In genomic region chr5:159337291-159337974, GRCh38 we compare ENCODE assay signal across 9 cellular contexts. TPM values are rescaled to one million over a fixed set of nuclear protein-coding genes. Genes with fewer than 3 reads are reported as not detected.
DNase-seq lines count a peak whose midpoint lies in the region; ATAC-seq and TF ChIP-seq lines count a peak whose summit lies in the region.
"Had no signal": no experiment of that assay in that cellular context is flagged by ENCODE, and none has a peak within 500 bp of the region (broad histone marks: within the 10 kb centered on the region; RNA-seq: fewer than 3 reads in every experiment).

No MANE protein-coding gene starts in this region.

- DNase-seq in AG20443 (ENCODE audit: low spot score) (peak; percentile 58), MG63 (peak; percentile 80), fibroblast of pulmonary artery (ENCODE audit: low read depth) (peak; percentile 53), HAP-1 (ENCODE audit: low spot score in 2 of 2) (no peak), lower leg skin (ENCODE audit: low spot score in 2 of 2) (no peak)
- DNase-seq in activated CD4-positive, alpha-beta memory T cell treated with anti-CD3 and anti-CD28 coated beads for 36 hours = peak; percentile 66
- DNase-seq in NK-92 treated with Interleukin-12 subunit alpha and Interleukin-12 subunit beta, amount 100 ng/mL, for 24 hours (lab: John Stamatoyannopoulos, UW) = no peak

- H3K36me3 Mint-ChIP-seq in activated CD4-positive, alpha-beta memory T cell treated with anti-CD3 and anti-CD28 coated beads for 36 hours = no peaks in the 10 kb centered on the region

- H3K9me3 ChIP-seq in MG63 (peaks cover 9% of the 10 kb centered on the region; the same call in 1 of the 2 replicates), HAP-1 (no peaks in the 10 kb centered on the region; the same call in 1 of the 2 replicates)

- no peaks in the 10 kb centered on the region for H3K9me3 Mint-ChIP-seq in activated CD4-positive, alpha-beta memory T cell treated with anti-CD3 and anti-CD28 coated beads for 36 hours

- TF ChIP-seq CTCF in fibroblast of pulmonary artery (IDR thresholded peaks at IDR 0.05; ENCODE audit: low read length, missing control alignments) (no peak), lower leg skin (IDR thresholded peaks at IDR 0.05) (no peak)

- TF ChIP-seq POLR2A in lower leg skin (IDR thresholded peaks at IDR 0.05) = no peak

- H3K27me3 Mint-ChIP-seq in activated CD4-positive, alpha-beta memory T cell treated with anti-CD3 and anti-CD28 coated beads for 36 hours = no peaks in the 10 kb centered on the region

- CTCF ChIA-PET in activated CD4-positive, alpha-beta memory T cell treated with anti-CD3 and anti-CD28 coated beads for 36 hours (lab: Charles Lee) = interaction anchor here (0.6 to 1.3 kb wide), 6 partner anchors 19 to 181 kb away, joined by 3 to 4 read pairs (median 3); no protein-coding TSS in a partner anchor

- ATAC-seq in GM21528 (IDR thresholded peaks at IDR 0.05; ENCODE audit: low FRiP score, unreplicated experiment) = no peak

- H3K4me1 Mint-ChIP-seq in activated CD4-positive, alpha-beta memory T cell treated with anti-CD3 and anti-CD28 coated beads for 36 hours (ENCODE audit: low read depth) = peaks cover 59% of the 10 kb centered on the region

- peak overlapping the region; percentile 3 for H3K27ac Mint-ChIP-seq in activated CD4-positive, alpha-beta memory T cell treated with anti-CD3 and anti-CD28 coated beads for 36 hours

- H3K4me3 Mint-ChIP-seq in activated CD4-positive, alpha-beta memory T cell treated with anti-CD3 and anti-CD28 coated beads for 36 hours = no peak overlapping the region

- POLR2A ChIA-PET in activated CD4-positive, alpha-beta memory T cell treated with anti-CD3 and anti-CD28 coated beads for 36 hours (lab: Charles Lee) = interaction anchor here (2.0 kb wide), 1 partner anchor 120 kb away, joined by 5 read pairs; no protein-coding TSS in a partner anchor

- H3K27me3 ChIP-seq in MG63 = no peaks in the 10 kb centered on the region
- no peaks in the 10 kb centered on the region for H3K27me3 ChIP-seq in HAP-1 (ENCODE audit: low read depth)

- no peaks in the 10 kb centered on the region for H3K4me1 ChIP-seq in HAP-1

- H3K36me3 ChIP-seq in MG63 (peaks cover 2% of the 10 kb centered on the region; the same call in 1 of the 2 replicates), HAP-1 (replicated peaks) (no peaks in the 10 kb centered on the region)

- no peak overlapping the region for H3K4me3 ChIP-seq in MG63
- no peak overlapping the region for H3K4me3 ChIP-seq in fibroblast of pulmonary artery (replicated peaks; ENCODE audit: low read depth, low read length)
- no peak overlapping the region for H3K4me3 ChIP-seq in HAP-1
- no peak overlapping the region for H3K4me3 ChIP-seq in lower leg skin (ENCODE audit: low read depth, poor library complexity, severe bottlenecking)

- in situ Hi-C loops in HAP-1 (cut with MboI; ENCODE audit: low sequenced_read_pairs) = no loop called here

- 0 to 4% methylated on average over 1 of the region's 1 CpG for WGBS in lower leg skin, 2 donors

- intact Hi-C loops in activated CD4-positive, alpha-beta memory T cell treated with anti-CD3 and anti-CD28 coated beads for 36 hours (cut with micrococcal nuclease) = loop anchor here (1.0 to 10.0 kb wide), 3 partner anchors 73 to 437 kb away; no protein-coding TSS in a partner anchor
- intact Hi-C loops in lower leg skin (cut with DNase I; ENCODE audit: low total_unique reads) = no loop called here

RNA-seq across cellular contexts. Expression of gene IL12B, which starts 7.1 kb away (rescaled TPM):
- not detected in 2 replicates for total RNA-seq in MG63 (2014; rRNA removed; shearing (Covaris generic); ENCODE audit: low replicate concordance)
- total RNA-seq in activated CD4-positive, alpha-beta memory T cell treated with anti-CD3 and anti-CD28 coated beads for 36 hours = not detected
- total RNA-seq in lower leg skin = not detected
- total RNA-seq: dermis microvascular lymphatic vessel endothelial cell had no signal

Comparison
In these comparisons a context has a peak if more than half of its experiments do, and no peak if none do; other contexts are left out.
1. DNase-seq: peak in AG20443 (single experiment), MG63 (single experiment), activated CD4-positive, alpha-beta memory T cell treated with anti-CD3 and anti-CD28 coated beads for 36 hours (single experiment) and fibroblast of pulmonary artery (single experiment); none in HAP-1 (0 of 2), NK-92 treated with Interleukin-12 subunit alpha and Interleukin-12 subunit beta, amount 100 ng/mL, for 24 hours (single experiment) and lower leg skin (0 of 2).